In genomic region chr4:150250998-150251651, GRCh38 we compare ENCODE assay signal across 1 cellular context.
TF ChIP-seq lines count a peak whose summit lies in the region.

No MANE protein-coding gene starts in this region.

TF ChIP-seq in SK-N-SH treated with all-trans-retinoic acid at 6 μM for 48 hours, 23 proteins besides CTCF, POLR2A, EP300 and RAD21 (continued from another document):
- TF ChIP-seq POU6F1 (CRISPR knock-in tag; IDR thresholded peaks at IDR 0.05; ENCODE audit: borderline replicate concordance, low read depth): no peak
- TF ChIP-seq PATZ1 (CRISPR knock-in tag; IDR thresholded peaks at IDR 0.05; ENCODE audit: borderline replicate concordance): no peak
